ENCODE assay signal across 13 cellular contexts in the genomic region with DNA sequence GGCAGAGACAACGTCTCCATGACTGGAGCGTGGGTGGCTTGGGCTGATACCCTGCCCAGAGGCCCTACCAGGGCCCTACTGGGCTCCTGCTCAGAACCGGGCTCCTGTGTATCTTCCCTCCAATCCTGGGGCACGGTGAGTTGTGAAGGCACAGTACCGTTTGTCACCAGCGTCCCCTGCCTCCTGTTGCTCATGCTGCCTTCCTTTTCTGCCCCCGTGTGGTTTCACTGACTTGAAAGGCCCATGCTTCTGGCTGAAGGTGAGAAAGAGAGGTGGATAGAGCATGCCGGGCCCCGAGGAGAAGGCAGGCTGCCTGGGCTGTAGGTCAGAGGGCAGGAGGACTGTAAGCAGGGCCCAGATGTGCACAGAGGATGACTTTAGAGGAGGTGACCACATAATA. TPM values are rescaled to one million over a fixed set of nuclear protein-coding genes. Genes with fewer than 3 reads are reported as not detected.
DNase-seq lines count a peak whose midpoint lies in the region; ATAC-seq, FAIRE-seq and TF ChIP-seq lines count a peak whose summit lies in the region.
"Had no signal": no experiment of that assay in that cellular context is flagged by ENCODE, and none has a peak within 500 bp of the region (broad histone marks: within the 10 kb centered on the region; RNA-seq: fewer than 3 reads in every experiment).

No MANE protein-coding gene starts in this region.

- H3K4me1 ChIP-seq in small intestine (ENCODE audit: control insufficient read depth in 2 of 2, insufficient read depth in 1 of 2, low read depth in 1 of 2, low read length in 1 of 2) = peaks cover 5 to 6% of the 10 kb centered on the region in 2 donors
- H3K4me1 ChIP-seq: vagina had no signal

- peaks cover 2 to 5% of the 10 kb centered on the region in 2 donors for H3K27me3 Mint-ChIP-seq in T-cell
- H3K27me3 Mint-ChIP-seq in activated naive CD8-positive, alpha-beta T cell treated with anti-CD3 and anti-CD28 coated beads, Interleukin-2, amount 50 U/mL, for 24 hours = peaks cover 4% of the 10 kb centered on the region

- peak overlapping the region in 1 of 3 donors; percentile 61 for H3K4me3 Mint-ChIP-seq in T-cell
- no peak overlapping the region for H3K4me3 Mint-ChIP-seq in activated naive CD8-positive, alpha-beta T cell treated with anti-CD3 and anti-CD28 coated beads, Interleukin-2, amount 50 U/mL, for 24 hours

- H3K27ac ChIP-seq in small intestine (ENCODE audit: low read depth in 1 of 2, low read length in 1 of 2) = no peak overlapping the region
- no peak overlapping the region for H3K27ac ChIP-seq in WERI-Rb-1
- H3K27ac ChIP-seq: skin epidermis, vagina had no signal

- WGBS in small intestine, 3 donors = 36 to 43% (median 36%) methylated on average over 9 of the region's 9 CpGs

- peak overlapping the region; percentile 83 to 88 for H3K27ac Mint-ChIP-seq in T-cell
- H3K27ac Mint-ChIP-seq in activated naive CD8-positive, alpha-beta T cell treated with anti-CD3 and anti-CD28 coated beads, Interleukin-2, amount 50 U/mL, for 24 hours = no peak overlapping the region

- no peaks in the 10 kb centered on the region for H3K27me3 ChIP-seq in small intestine (ENCODE audit: control insufficient read depth in 2 of 2, insufficient read depth in 2 of 2, low read length in 2 of 2)
- H3K27me3 ChIP-seq in WERI-Rb-1 (ENCODE audit: insufficient read depth, low read depth, severe bottlenecking) = no peaks in the 10 kb centered on the region
- H3K27me3 ChIP-seq: vagina had no signal

- H3K9me3 Mint-ChIP-seq in T-cell = no peaks in the 10 kb centered on the region
- H3K9me3 Mint-ChIP-seq in activated naive CD8-positive, alpha-beta T cell treated with anti-CD3 and anti-CD28 coated beads, Interleukin-2, amount 50 U/mL, for 24 hours = no peaks in the 10 kb centered on the region

- peak; percentile 59 to 76 (median 70) for ATAC-seq in T-cell (replicated peaks in 1 of 4)
- ATAC-seq in activated naive CD8-positive, alpha-beta T cell treated with anti-CD3 and anti-CD28 coated beads, Interleukin-2, amount 50 U/mL, for 24 hours = peak; percentile 68

- H3K36me3 ChIP-seq in small intestine (ENCODE audit: control insufficient read depth in 2 of 2, insufficient read depth in 2 of 2, low read length in 2 of 2) (peaks cover 0 to 2% of the 10 kb centered on the region in 2 donors), WERI-Rb-1 (no peaks in the 10 kb centered on the region)
- H3K36me3 ChIP-seq: vagina had no signal

- POLR2A ChIA-PET in GM10248 (lab: Yijun Ruan, JAX) (no interaction called here), T-cell (lab: Charles Lee) (interaction anchor here in 1 of 2 donors (0.5 kb wide), 1 partner anchor 55 kb away, joined by 3 read pairs; no protein-coding TSS in a partner anchor)

- DNase-seq in GM10248 (ENCODE audit: extremely low spot score) = peak; percentile 29
- DNase-seq in T-cell = peak in 26 of 34 experiments; percentile 8 to 45 (median 28)
- DNase-seq in activated naive CD8-positive, alpha-beta T cell treated with anti-CD3 and anti-CD28 coated beads, Interleukin-2, amount 50 U/mL, for 24 hours = peak; percentile 39
- peak; percentile 59 for DNase-seq in small intestine
- DNase-seq in NCI-H2171 (lab: John Stamatoyannopoulos, UW) = no peak
- DNase-seq in WERI-Rb-1 = no peak
- DNase-seq in NCI-H2227 treated with DMSO at 0.1 percent for 48 hours (lab: John Stamatoyannopoulos, UW) = no peak
- no peak for DNase-seq in NCI-H526 (lab: John Stamatoyannopoulos, UW)
- DNase-seq: mammary epithelial cell, SW 1271 had no signal

- H3K4me1 Mint-ChIP-seq in T-cell = peaks cover 15 to 35% (median 21%) of the 10 kb centered on the region in 3 donors
- peaks cover 8% of the 10 kb centered on the region for H3K4me1 Mint-ChIP-seq in activated naive CD8-positive, alpha-beta T cell treated with anti-CD3 and anti-CD28 coated beads, Interleukin-2, amount 50 U/mL, for 24 hours

- no peaks in the 10 kb centered on the region for H3K36me3 Mint-ChIP-seq in T-cell
- H3K36me3 Mint-ChIP-seq in activated naive CD8-positive, alpha-beta T cell treated with anti-CD3 and anti-CD28 coated beads, Interleukin-2, amount 50 U/mL, for 24 hours (ENCODE audit: low read depth) = no peaks in the 10 kb centered on the region

- H3K4me3 ChIP-seq in small intestine (ENCODE audit: low read depth in 1 of 2, low read length in 2 of 2) (no peak overlapping the region), WERI-Rb-1 (ENCODE audit: low read depth, low read length) (no peak overlapping the region)
- H3K4me3 ChIP-seq: skin epidermis, vagina had no signal

- CTCF ChIA-PET in GM10248 (lab: Yijun Ruan, JAX) = interaction anchor here (0.8 kb wide), 1 partner anchor 14 kb away, joined by 3 read pairs; no protein-coding TSS in a partner anchor
- CTCF ChIA-PET in T-cell (lab: Charles Lee) = interaction anchor here in 1 of 2 donors (0.5 kb wide), 1 partner anchor 94 kb away, joined by 6 read pairs; no protein-coding TSS in a partner anchor

- FAIRE-seq in small intestine (lab: Jason Lieb, UNC) = no peak
- FAIRE-seq: astrocyte had no signal

- no peak for TF ChIP-seq CTCF in GM10248 (IDR thresholded peaks at IDR 0.05; ENCODE audit: control extremely low read depth, extremely low read depth, low read depth, missing control alignments)
- no peak for TF ChIP-seq CTCF in WERI-Rb-1 (IDR thresholded peaks at IDR 0.05; ENCODE audit: low read depth, low read length)

- no peaks in the 10 kb centered on the region for H3K9me3 ChIP-seq in small intestine (ENCODE audit: control insufficient read depth, low read depth)
- H3K9me3 ChIP-seq in WERI-Rb-1 (ENCODE audit: severe bottlenecking) = peaks cover 4% of the 10 kb centered on the region
- H3K9me3 ChIP-seq: vagina had no signal

RNA-seq across cellular contexts. Expression of gene DMBT1, which starts 9.1 kb away (rescaled TPM):
- total RNA-seq in T-cell = under 1 TPM in 3 of 5 donors, not detected in 2; 0.10 to 0.18 (median 0.13) TPM
- 1,000 to 10,000 TPM in 1 of 3 donors, 10 to 100 TPM in 2; 10.5 to 2,003 (median 12.2) TPM for polyA plus RNA-seq in small intestine
- total RNA-seq: astrocyte, vagina had no signal

Comparison
In these comparisons a context has a peak if more than half of its experiments do, and no peak if none do; other contexts are left out.
1. DNase-seq: peak in GM10248 (single experiment), T-cell (26 of 34), activated naive CD8-positive, alpha-beta T cell treated with anti-CD3 and anti-CD28 coated beads, Interleukin-2, amount 50 U/mL, for 24 hours (single experiment) and small intestine (single experiment); none in NCI-H2171 (single experiment), WERI-Rb-1 (single experiment), NCI-H2227 treated with DMSO at 0.1 percent for 48 hours (single experiment) and NCI-H526 (0 of 2).